ENCODE assay signal across 1 cellular context in genomic region chr2:38947241-38948239, GRCh38.
TF ChIP-seq lines count a peak whose summit lies in the region.

No MANE protein-coding gene starts in this region.

TF ChIP-seq in H1, 55 proteins besides CTCF, POLR2A, EP300 and RAD21 (continued from another document):
- TF ChIP-seq TCF12 (IDR thresholded peaks at IDR 0.05; ENCODE audit: low read depth, low read length) (no peak), MAX (IDR thresholded peaks at IDR 0.05) (peak; percentile 47), GTF2F1 (IDR thresholded peaks at IDR 0.05; ENCODE audit: borderline replicate concordance, low read depth, low read length) (0 out of 2 replicates have a peak, but pooled peaks have one; percentile 33), BCL11A (IDR thresholded peaks at IDR 0.05; ENCODE audit: low read depth in 2 of 2, low read length in 2 of 2) (no peak), BRCA1 (IDR thresholded peaks at IDR 0.05; ENCODE audit: low read depth, low read length) (no peak), E2F6 (IDR thresholded peaks at IDR 0.05) (peak; percentile 70; the same call in 1 of the 2 replicates), YY1 (IDR thresholded peaks at IDR 0.05; ENCODE audit: low read depth, low read length) (0 out of 2 replicates have a peak, but pooled peaks have one; percentile 18)
